ENCODE assay signal across 10 cellular contexts in the genomic region with DNA sequence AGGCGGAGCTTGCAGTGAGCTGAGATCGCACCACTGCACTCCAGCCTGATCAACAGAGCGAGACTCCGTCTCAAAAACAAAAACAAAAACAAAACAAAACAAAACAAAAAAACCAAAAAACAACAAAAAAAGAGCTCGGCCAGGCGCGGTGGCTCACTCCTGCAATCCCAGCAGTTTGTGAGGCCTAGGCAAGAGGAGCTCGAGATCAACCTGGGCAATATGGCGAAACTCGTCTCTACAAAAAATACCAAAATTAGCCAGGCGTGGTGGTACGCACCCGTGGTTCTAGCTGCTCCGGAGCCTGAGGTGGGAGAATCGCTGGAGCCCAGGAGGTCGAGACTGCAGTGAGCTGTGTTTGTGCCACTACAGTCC. TPM values are rescaled to one million over a fixed set of nuclear protein-coding genes. Genes with fewer than 3 reads are reported as not detected.
DNase-seq lines count a peak whose midpoint lies in the region; ATAC-seq and TF ChIP-seq lines count a peak whose summit lies in the region.
"Had no signal": no experiment of that assay in that cellular context is flagged by ENCODE, and none has a peak within 500 bp of the region (broad histone marks: within the 10 kb centered on the region; RNA-seq: fewer than 3 reads in every experiment).

No MANE protein-coding gene starts in this region.

- H3K4me3 ChIP-seq in NB4 (ENCODE audit: low read depth, low read length) (peak overlapping the region; percentile 46), breast epithelium (peak overlapping the region in 2 of 3 donors; percentile 54 to 79), psoas muscle (peak overlapping the region; percentile 63)

- ATAC-seq in psoas muscle = no peak

- H3K27me3 ChIP-seq in breast epithelium (no peaks in the 10 kb centered on the region), psoas muscle (ENCODE audit: insufficient read depth in 3 of 3, low read length in 2 of 3) (no peaks in the 10 kb centered on the region)

- intact Hi-C loops in breast epithelium (cut with DNase I; ENCODE audit: low total_unique reads) = no loop called here
- intact Hi-C loops in psoas muscle (cut with DNase I) = loop anchor here (5.0 to 10.0 kb wide), 2 partner anchors 77 to 380 kb away; partner anchors contain the start of genes MGAT1 (in 2 of the 2) and TRIM52 (in 1 of the 2)

- H3K27ac ChIP-seq in breast epithelium = peak overlapping the region in 1 of 2 donors; percentile 50
- no peak overlapping the region for H3K27ac ChIP-seq in psoas muscle

- H3K36me3 ChIP-seq in breast epithelium (no peaks in the 10 kb centered on the region), psoas muscle (ENCODE audit: insufficient read depth in 1 of 2, low read depth in 1 of 2) (no peaks in the 10 kb centered on the region)

- TF ChIP-seq POLR2A in NB4 (IDR thresholded peaks at IDR 0.05; ENCODE audit: extremely low read depth, insufficient read length) (no peak), breast epithelium (IDR thresholded peaks at IDR 0.05) (no peak)

- WGBS in psoas muscle, 3 donors = 82 to 88% (median 85%) methylated on average over 15 to 16 of the region's 16 CpGs

- DNase-seq in ELF-1 (ENCODE audit: low read depth, low spot score) = peak; percentile 67
- DNase-seq in NB4 (ENCODE audit: low read depth) = peak; percentile 50
- no peak for DNase-seq in breast epithelium (ENCODE audit: low spot score in 2 of 2)
- DNase-seq in psoas muscle = peak in 1 of 2 donors; percentile 45
- no peak for DNase-seq in NCI-H748 (lab: John Stamatoyannopoulos, UW; ENCODE audit: unreplicated experiment)
- no peak for DNase-seq in NCI-H774 (lab: John Stamatoyannopoulos, UW)
- DNase-seq in mesenteric fat pad (ENCODE audit: low spot score) = no peak
- no peak for DNase-seq in DMS114 treated with DMSO at 0.1 percent for 48 hours (lab: John Stamatoyannopoulos, UW; ENCODE audit: unreplicated experiment)
- DNase-seq: activated CD4-positive, CD25-positive, alpha-beta regulatory T cell; NCI-H1694 treated with DMSO at 0.1 percent for 48 hours had no signal

- no peak for TF ChIP-seq CTCF in NB4 (IDR thresholded peaks at IDR 0.05; ENCODE audit: low read depth, low read length)
- no peak for TF ChIP-seq CTCF in breast epithelium (IDR thresholded peaks at IDR 0.05)
- no peak for TF ChIP-seq CTCF in psoas muscle (IDR thresholded peaks at IDR 0.05)

- H3K9me3 ChIP-seq in breast epithelium (no peaks in the 10 kb centered on the region), psoas muscle (no peaks in the 10 kb centered on the region)

- H3K4me1 ChIP-seq in breast epithelium (no peaks in the 10 kb centered on the region), psoas muscle (peaks cover 10% of the 10 kb centered on the region)

RNA-seq across cellular contexts. Expression of gene TRIM7, which starts 20.2 kb away (rescaled TPM):
- 1 to 10 TPM in 2 of 3 donors, under 1 TPM in 1; 0.29 to 5.4 (median 5.2) TPM for total RNA-seq in breast epithelium
- 10 to 100 TPM; 18.5 to 42.6 (median 32.4) TPM for total RNA-seq in psoas muscle
- 10 to 100 TPM; 10.4 to 37.7 (median 21.2) TPM for polyA plus RNA-seq in psoas muscle
- total RNA-seq in mesenteric fat pad = 3.0 TPM

RNA-seq across cellular contexts. Expression of gene OR2V2, which starts 37.4 kb away (rescaled TPM):
- total RNA-seq in breast epithelium (not detected), psoas muscle (not detected), mesenteric fat pad (not detected)
- not detected for polyA plus RNA-seq in psoas muscle

RNA-seq across cellular contexts. Expression of gene TRIM41, which starts 38.2 kb away (rescaled TPM):
- total RNA-seq in breast epithelium (10 to 100 TPM; 14.1 to 16.0 (median 15.1) TPM), psoas muscle (10 to 100 TPM; 26.6 to 33.6 (median 31.5) TPM), mesenteric fat pad (22.1 TPM)
- 10 to 100 TPM; 12.5 to 44.0 (median 17.4) TPM for polyA plus RNA-seq in psoas muscle

RNA-seq across cellular contexts. Expression of gene OR2V1, which starts 53.9 kb away (rescaled TPM):
- not detected for total RNA-seq in breast epithelium
- total RNA-seq in psoas muscle = not detected
- not detected for polyA plus RNA-seq in psoas muscle
- not detected for total RNA-seq in mesenteric fat pad

RNA-seq across cellular contexts. Expression of gene RACK1, which starts 58.9 kb away (rescaled TPM):
- total RNA-seq in breast epithelium = 1,000 to 10,000 TPM; 2,096 to 2,842 (median 2,553) TPM
- total RNA-seq in psoas muscle = 1,000 to 10,000 TPM in 1 of 4 donors, 100 to 1,000 TPM in 3; 832 to 1,110 (median 978) TPM
- polyA plus RNA-seq in psoas muscle = 1,000 to 10,000 TPM; 1,678 to 3,660 (median 1,849) TPM
- total RNA-seq in mesenteric fat pad = 1,262 TPM

Comparison
In these comparisons a context has a peak if more than half of its experiments do, and no peak if none do; other contexts are left out.
1. DNase-seq: peak in ELF-1 (single experiment) and NB4 (single experiment); none in breast epithelium (0 of 2), NCI-H748 (single experiment), NCI-H774 (single experiment), mesenteric fat pad (single experiment) and DMS114 treated with DMSO at 0.1 percent for 48 hours (single experiment).
2. Peak in every context shown above with its lines, with median percentiles within 50 percentile points of each other: H3K4me3 ChIP-seq.